ENCODE assay signal across 14 cellular contexts in the genomic region with DNA sequence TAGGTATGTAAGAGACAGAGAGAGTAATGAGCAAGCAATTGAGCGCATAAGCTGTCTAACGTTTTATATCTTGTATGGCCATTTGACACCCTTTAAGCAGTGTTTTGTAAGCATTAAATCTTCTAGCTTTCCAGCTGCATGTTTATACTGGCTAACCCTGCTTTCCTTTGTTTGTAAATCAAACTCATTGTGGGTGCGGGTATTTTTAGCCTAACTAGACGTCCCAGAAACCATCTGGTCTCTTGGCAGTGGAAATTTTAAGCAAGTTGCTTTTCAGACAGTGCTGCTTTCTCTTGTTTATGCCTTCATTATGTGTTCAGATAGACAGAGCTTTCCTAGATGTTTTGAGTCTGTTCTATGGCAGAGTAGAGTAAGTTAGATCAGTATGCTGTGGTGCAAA.
DNase-seq lines count a peak whose midpoint lies in the region; ATAC-seq and TF ChIP-seq lines count a peak whose summit lies in the region.
"Had no signal": no experiment of that assay in that cellular context is flagged by ENCODE, and none has a peak within 500 bp of the region (broad histone marks: within the 10 kb centered on the region; RNA-seq: fewer than 3 reads in every experiment).

No MANE protein-coding gene starts in this region.

- peak overlapping the region; percentile 66 for H3K27ac Mint-ChIP-seq in HFFc6
- H3K27ac Mint-ChIP-seq: dendritic cell treated with granulocyte-macrophage colony-stimulating factor and Interleukin-4, amounts not matched to agents 40 ng/mL and 50 ng/mL, for 4 days; type B pancreatic cell had no signal

- H3K27me3 ChIP-seq in colonic mucosa (no peaks in the 10 kb centered on the region), skeletal muscle tissue (ENCODE audit: control insufficient read depth in 3 of 3, insufficient read depth in 3 of 3, low read length in 3 of 3) (no peaks in the 10 kb centered on the region)
- H3K27me3 ChIP-seq: SJCRH30 had no signal

- intact Hi-C loops in colonic mucosa (cut with DNase I), result no loop called here

- ATAC-seq in left lobe of liver (peak; percentile 68), GM21367 (IDR thresholded peaks at IDR 0.05; ENCODE audit: unreplicated experiment) (no peak), HG03108 (IDR thresholded peaks at IDR 0.05; ENCODE audit: unreplicated experiment) (no peak), GM19035 (IDR thresholded peaks at IDR 0.05; ENCODE audit: unreplicated experiment) (no peak)

- H3K36me3 Mint-ChIP-seq in HFFc6 (ENCODE audit: low read depth), result peaks cover 64% of the 10 kb centered on the region

- H3K4me1 Mint-ChIP-seq in HFFc6 (ENCODE audit: low read depth), result peaks cover 65% of the 10 kb centered on the region

- H3K9me3 Mint-ChIP-seq in HFFc6, result peaks cover 36% of the 10 kb centered on the region

- H3K27ac ChIP-seq in colonic mucosa (peak overlapping the region; percentile 11), skeletal muscle tissue (ENCODE audit: low read depth, low read length) (peak overlapping the region; percentile 67)
- H3K27ac ChIP-seq: SJCRH30 had no signal

- DNase-seq in HFFc6 (peak; percentile 34), colonic mucosa (no peak), left lobe of liver (ENCODE audit: low spot score) (no peak), NCI-H2196 (lab: John Stamatoyannopoulos, UW; ENCODE audit: unreplicated experiment) (no peak)
- DNase-seq: DMS153, NCI-H226, SJCRH30 had no signal

- no peak for TF ChIP-seq CTCF in HFFc6 (IDR thresholded peaks at IDR 0.05)
- TF ChIP-seq CTCF in colonic mucosa (IDR thresholded peaks at IDR 0.05), result no peak

- peaks cover 2% of the 10 kb centered on the region for H3K27me3 Mint-ChIP-seq in HFFc6 (ENCODE audit: insufficient read depth)
- H3K27me3 Mint-ChIP-seq: dendritic cell treated with granulocyte-macrophage colony-stimulating factor and Interleukin-4, amounts not matched to agents 40 ng/mL and 50 ng/mL, for 4 days; IgD-negative memory B cell; type B pancreatic cell had no signal

- H3K4me1 ChIP-seq in colonic mucosa, result no peaks in the 10 kb centered on the region
- H3K4me1 ChIP-seq in skeletal muscle tissue (ENCODE audit: control insufficient read depth in 3 of 3, insufficient read depth in 3 of 3, low read length in 3 of 3), result peaks cover 6 to 11% (median 11%) of the 10 kb centered on the region in 3 donors
- H3K4me1 ChIP-seq: SJCRH30 had no signal

- H3K4me3 ChIP-seq in colonic mucosa (no peak overlapping the region), skeletal muscle tissue (ENCODE audit: low read length in 3 of 3) (peak overlapping the region in 1 of 3 donors; percentile 20)
- H3K4me3 ChIP-seq: SJCRH30 had no signal

- H3K9me3 ChIP-seq in colonic mucosa (peaks cover 7% of the 10 kb centered on the region), skeletal muscle tissue (ENCODE audit: control insufficient read depth in 3 of 3, low read length in 3 of 3) (peaks cover 2 to 7% (median 3%) of the 10 kb centered on the region in 3 donors)
- H3K9me3 ChIP-seq: SJCRH30 had no signal

- 0 out of 2 replicates have a peak overlapping the region, but pooled peaks have one; percentile 24 for H3K4me3 Mint-ChIP-seq in HFFc6
- H3K4me3 Mint-ChIP-seq: dendritic cell treated with granulocyte-macrophage colony-stimulating factor and Interleukin-4, amounts not matched to agents 40 ng/mL and 50 ng/mL, for 4 days; IgD-negative memory B cell; type B pancreatic cell had no signal

- no peak overlapping the region for H3K9ac ChIP-seq in colonic mucosa (ENCODE audit: low read depth in 2 of 2, low read length in 2 of 2)
- H3K9ac ChIP-seq in skeletal muscle tissue (ENCODE audit: low read depth in 1 of 3, low read length in 3 of 3), result no peak overlapping the region

- H3K36me3 ChIP-seq in colonic mucosa (no peaks in the 10 kb centered on the region), skeletal muscle tissue (ENCODE audit: control insufficient read depth in 3 of 3, insufficient read depth in 3 of 3, low read length in 3 of 3) (peaks cover 5 to 15% (median 9%) of the 10 kb centered on the region in 3 donors)
